Comparison of ENCODE assay signal across 21 cellular contexts in the genomic region with DNA sequence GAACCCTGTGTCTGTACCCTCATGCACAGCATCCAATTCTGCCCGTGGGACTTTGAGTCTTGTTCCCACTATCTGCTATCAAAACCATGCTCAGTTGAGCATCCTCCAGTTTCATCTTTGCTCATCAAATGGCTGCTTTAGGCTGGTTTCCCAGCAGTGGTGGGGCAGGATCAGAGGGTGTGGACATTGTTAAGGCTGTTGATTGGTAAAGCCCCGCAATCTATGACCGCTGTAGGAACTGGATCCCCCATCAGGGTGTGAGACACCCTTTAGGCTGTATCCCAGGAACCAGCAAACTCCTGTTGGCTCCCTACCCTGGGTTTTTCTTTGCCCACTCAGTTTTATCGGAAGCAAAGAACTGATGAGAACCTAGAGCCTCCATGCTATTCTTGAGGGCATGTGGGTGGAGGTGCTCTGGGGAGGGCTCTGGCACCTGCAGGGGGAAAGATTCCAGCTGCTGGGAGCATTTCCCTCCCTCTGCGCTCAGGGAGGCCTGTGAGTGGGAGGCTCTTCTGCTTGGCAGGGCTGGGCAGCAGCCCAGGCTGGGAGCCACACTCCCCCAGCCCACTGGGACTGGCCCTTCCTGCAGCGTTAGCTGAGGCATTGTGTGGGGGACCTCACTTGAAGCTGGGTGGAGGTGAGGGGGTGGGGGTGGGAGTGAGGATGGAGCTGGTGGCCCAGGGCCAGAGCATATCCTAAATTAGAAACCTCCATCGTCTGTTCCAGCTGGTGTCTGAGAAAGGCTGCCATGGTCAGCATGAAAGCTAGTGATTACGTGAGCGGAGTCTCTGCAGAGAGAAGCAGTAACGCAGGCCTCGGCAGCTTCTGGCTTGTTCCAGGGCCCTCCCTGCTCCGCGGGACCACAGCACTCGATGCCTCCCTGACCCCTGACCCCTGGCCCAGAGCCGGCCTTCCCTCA.
DNase-seq lines count a peak whose midpoint lies in the region; ATAC-seq, FAIRE-seq and TF ChIP-seq lines count a peak whose summit lies in the region.
"Had no signal": no experiment of that assay in that cellular context is flagged by ENCODE, and none has a peak within 500 bp of the region (broad histone marks: within the 10 kb centered on the region; RNA-seq: fewer than 3 reads in every experiment).

No MANE protein-coding gene starts in this region.

- ATAC-seq in Right ventricle myocardium inferior (peak; percentile 87), pancreas (peak in 3 of 4 donors; percentile 30 to 57 (median 54)), GM18517 (IDR thresholded peaks at IDR 0.05; ENCODE audit: unreplicated experiment) (no peak)
- ATAC-seq: Panc1, WTC11 had no signal

- H3K9me3 ChIP-seq in pancreas, result no peaks in the 10 kb centered on the region
- H3K9me3 ChIP-seq in vagina, result no peaks in the 10 kb centered on the region
- H3K9me3 ChIP-seq in CD4-positive, alpha-beta memory T cell (ENCODE audit: control insufficient read depth in 1 of 2, low read length in 2 of 2), result no peaks in the 10 kb centered on the region
- H3K9me3 ChIP-seq: thyroid gland had no signal

- H3K27me3 ChIP-seq in pancreas, result no peaks in the 10 kb centered on the region
- no peaks in the 10 kb centered on the region for H3K27me3 ChIP-seq in vagina
- no peaks in the 10 kb centered on the region for H3K27me3 ChIP-seq in CD4-positive, alpha-beta memory T cell (ENCODE audit: insufficient read depth, low read length)
- H3K27me3 ChIP-seq: thyroid gland had no signal

- POLR2A ChIA-PET in CD4-positive, alpha-beta memory T cell (lab: Charles Lee; ENCODE audit: partially characterized antibody), result no interaction called here

- H3K36me3 ChIP-seq in pancreas (no peaks in the 10 kb centered on the region), vagina (no peaks in the 10 kb centered on the region)
- no peaks in the 10 kb centered on the region for H3K36me3 ChIP-seq in CD4-positive, alpha-beta memory T cell (ENCODE audit: insufficient read depth, low read length)
- H3K36me3 ChIP-seq: thyroid gland had no signal

- intact Hi-C loops in Right ventricle myocardium inferior (cut with DNase I) (no loop called here), cardiac septum (cut with DNase I) (no loop called here), pancreas (cut with DNase I) (loop anchor here in 1 of 3 donors (10.0 kb wide), 1 partner anchor 455 kb away; a partner anchor contains a TSS), vagina (cut with DNase I) (no loop called here)
- intact Hi-C loops in CD4-positive, alpha-beta memory T cell (cut with micrococcal nuclease), result no loop called here

- CTCF ChIA-PET in CD4-positive, alpha-beta memory T cell (lab: Charles Lee; ENCODE audit: partially characterized antibody), result no interaction called here

- no peak for FAIRE-seq in pancreas (lab: Jason Lieb, UNC)
- FAIRE-seq: GM12892 had no signal

- no peaks in the 10 kb centered on the region for H3K36me3 Mint-ChIP-seq in CD4-positive, alpha-beta memory T cell
- H3K36me3 Mint-ChIP-seq: CD14-positive monocyte, memory B cell, WTC11 had no signal

- H3K4me3 ChIP-seq in pancreas, result no peak overlapping the region
- H3K4me3 ChIP-seq in vagina, result no peak overlapping the region
- H3K4me3 ChIP-seq in CD4-positive, alpha-beta memory T cell (ENCODE audit: low read length in 2 of 2), result no peak overlapping the region
- H3K4me3 ChIP-seq: thyroid gland had no signal

- H3K4me3 Mint-ChIP-seq in CD4-positive, alpha-beta memory T cell, result peak overlapping the region in 1 of 8 donors; percentile 13
- H3K4me3 Mint-ChIP-seq: CD14-positive monocyte; central memory CD8-positive, alpha-beta T cell; memory B cell; WTC11 had no signal

- no peaks in the 10 kb centered on the region for H3K4me1 Mint-ChIP-seq in CD4-positive, alpha-beta memory T cell
- H3K4me1 Mint-ChIP-seq: central memory CD8-positive, alpha-beta T cell; memory B cell; WTC11 had no signal

- no peak for TF ChIP-seq CTCF in pancreas (IDR thresholded peaks at IDR 0.05)
- TF ChIP-seq CTCF in vagina (IDR thresholded peaks at IDR 0.05), result no peak

- H3K27ac Mint-ChIP-seq in CD4-positive, alpha-beta memory T cell, result no peak overlapping the region
- H3K27ac Mint-ChIP-seq: CD14-positive monocyte, memory B cell, WTC11 had no signal

- H3K27ac ChIP-seq in pancreas (no peak overlapping the region), vagina (peak overlapping the region; percentile 49)
- H3K27ac ChIP-seq in CD4-positive, alpha-beta memory T cell (ENCODE audit: low read depth, low read length), result no peak overlapping the region
- H3K27ac ChIP-seq: 22Rv1 had no signal

- H3K4me1 ChIP-seq in pancreas (no peaks in the 10 kb centered on the region), vagina (peaks cover 6% of the 10 kb centered on the region)
- H3K4me1 ChIP-seq in CD4-positive, alpha-beta memory T cell (ENCODE audit: insufficient read depth, low read length), result no peaks in the 10 kb centered on the region
- H3K4me1 ChIP-seq: thyroid gland had no signal

- WGBS in pancreas, 2 donors, result 51 to 63% methylated on average over 15 of the region's 15 CpGs

- DNase-seq in Right ventricle myocardium inferior (ENCODE audit: missing footprints) (peak; percentile 78), cardiac septum (ENCODE audit: low spot score) (no peak), inferior parietal cortex (ENCODE audit: extremely low spot score) (peak; percentile 33), pancreas (peak in 2 of 6 donors; percentile 42 to 50), vagina (ENCODE audit: extremely low spot score in 2 of 2) (no peak), DMS53 (lab: John Stamatoyannopoulos, UW) (no peak)
- no peak for DNase-seq in CD4-positive, alpha-beta memory T cell
- DNase-seq: activated naive CD4-positive, alpha-beta T cell treated with Interleukin-2 at 50 U/mL for 16 hours; Kasumi-1; NCI-H1694 treated with DMSO at 0.1 percent for 48 hours; NCI-H526 treated with DMSO at 0.1 percent for 48 hours; SW 1271; thyroid gland had no signal

- no peak for TF ChIP-seq POLR2A in vagina (IDR thresholded peaks at IDR 0.05)

- no peaks in the 10 kb centered on the region for H3K9me3 Mint-ChIP-seq in CD4-positive, alpha-beta memory T cell
- H3K9me3 Mint-ChIP-seq: CD14-positive monocyte; central memory CD8-positive, alpha-beta T cell; memory B cell; WTC11 had no signal

- peaks cover 0 to 2% of the 10 kb centered on the region in 2 donors for H3K27me3 Mint-ChIP-seq in CD4-positive, alpha-beta memory T cell

Comparison
In these comparisons a context has a peak if more than half of its experiments do, and no peak if none do; other contexts are left out.
1. DNase-seq: peak in Right ventricle myocardium inferior (single experiment) and inferior parietal cortex (single experiment); none in cardiac septum (single experiment), vagina (0 of 2), DMS53 (single experiment) and CD4-positive, alpha-beta memory T cell (0 of 5).